ENCODE assay signal across 24 cellular contexts in the genomic region with DNA sequence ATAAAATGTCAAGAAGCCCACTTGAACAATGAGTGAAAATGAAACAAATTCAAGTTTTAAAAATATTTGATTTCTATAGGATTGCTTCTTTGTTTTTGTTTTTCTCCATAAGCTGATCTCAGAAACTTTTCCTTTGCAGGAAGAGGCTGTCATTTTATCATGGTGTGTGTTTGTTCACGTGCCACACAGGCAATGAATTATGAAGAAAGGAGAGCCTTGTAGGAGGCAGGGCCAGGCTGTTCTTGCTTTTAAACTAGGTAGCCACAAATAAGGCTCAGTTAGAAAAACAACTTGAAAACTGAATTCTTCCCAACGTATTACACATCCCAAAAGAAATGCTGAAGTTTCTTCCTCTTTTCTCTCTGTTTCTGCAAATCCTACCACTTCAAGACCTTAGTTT.
"Had no signal": no experiment of that assay in that cellular context is flagged by ENCODE, and none has a peak within 500 bp of the region (broad histone marks: within the 10 kb centered on the region; RNA-seq: fewer than 3 reads in every experiment).

No MANE protein-coding gene starts in this region.

- DNase-seq: IMR-90, Karpas-422, KG1, MG63, NCI-H1092, NCI-H1105 treated with DMSO at 0.1 percent for 48 hours, NCI-H1417 treated with DMSO at 0.1 percent for 48 hours, NCI-H146, NCI-H1694 treated with DMSO at 0.1 percent for 48 hours, NCI-H1930, NCI-H2081, NCI-H2107, NCI-H226, NCI-H446, NCI-H510A, NCI-H524 treated with DMSO at 0.1 percent for 48 hours, NCI-H69, NCI-H774, Right ventricle myocardium superior, RPMI8226, SIG-M5 had no signal

- H3K27me3 ChIP-seq: MG63, SJSA1 had no signal

- H3K27ac ChIP-seq: SJSA1, SK-N-MC had no signal

- H3K9me3 ChIP-seq: MG63, SJSA1 had no signal

- ATAC-seq: HepG2 had no signal

- H3K4me1 ChIP-seq: SJSA1 had no signal
